ENCODE assay signal across 20 cellular contexts in genomic region chr9:37337301-37337905, GRCh38.
DNase-seq lines count a peak whose midpoint lies in the region; ATAC-seq, FAIRE-seq and TF ChIP-seq lines count a peak whose summit lies in the region.
"Had no signal": no experiment of that assay in that cellular context is flagged by ENCODE, and none has a peak within 500 bp of the region (broad histone marks: within the 10 kb centered on the region; RNA-seq: fewer than 3 reads in every experiment).

No MANE protein-coding gene starts in this region.

- POLR2A ChIA-PET in A673 (lab: Charles Lee; ENCODE audit: low non-redundant PET) = no interaction called here

- BruUV-seq in A673 (replicated peaks; lab: Mats Ljungman, UMichigan) = no TSS peak

- intact Hi-C loops in A673 (cut with micrococcal nuclease; ENCODE audit: unreplicated experiment) = loop anchor here (2.0 to 10.0 kb wide), 2 partner anchors 47 to 313 kb away; no protein-coding TSS in a partner anchor

- no peaks in the 10 kb centered on the region for H3K27me3 ChIP-seq in A673 (replicated peaks; ENCODE audit: insufficient read depth, low read depth, low read length, poor library complexity)
- H3K27me3 ChIP-seq: upper lobe of right lung had no signal

- peaks cover 94% of the 10 kb centered on the region for H3K4me1 ChIP-seq in A673 (ENCODE audit: insufficient read depth, low read length, poor library complexity, severe bottlenecking)
- H3K4me1 ChIP-seq: upper lobe of right lung had no signal

- no peak for TF ChIP-seq CTCF in A673 (conservative IDR thresholded peaks at IDR 0.05; ENCODE audit: low read depth, low read length)

- no peaks in the 10 kb centered on the region for H3K9me3 ChIP-seq in A673 (ENCODE audit: low read depth, low read length, poor library complexity, severe bottlenecking)
- H3K9me3 ChIP-seq: upper lobe of right lung had no signal

- CTCF ChIA-PET in A673 (lab: Charles Lee) = no interaction called here

- H3K4me3 ChIP-seq in A673 (ENCODE audit: low read depth, low read length, poor library complexity, severe bottlenecking) = peak overlapping the region; percentile 11
- H3K4me3 ChIP-seq: lung, upper lobe of right lung had no signal

- H3K36me3 ChIP-seq in A673 (ENCODE audit: insufficient read depth, low read length, poor library complexity, severe bottlenecking) = no peaks in the 10 kb centered on the region
- H3K36me3 ChIP-seq: upper lobe of right lung had no signal

- H3K27ac ChIP-seq in A673 (ENCODE audit: low read depth, low read length, poor library complexity, severe bottlenecking) = peak overlapping the region; percentile 78
- H3K27ac ChIP-seq: upper lobe of right lung had no signal

- FAIRE-seq in GM12892 (lab: Jason Lieb, UNC) = peak; percentile 48

- DNase-seq in A673 (ENCODE audit: low spot score) (peak; percentile 90), GM12892 (ENCODE audit: insufficient read length) (no peak), left kidney (ENCODE audit: low read depth, low spot score) (peak; percentile 7), iPS-NIHi11 (ENCODE audit: low spot score) (no peak)
- DNase-seq: activated CD8-positive, alpha-beta memory T cell treated with anti-CD3 and anti-CD28 coated beads, Interleukin-2, amount 50 U/mL, for 4 hours; activated naive CD4-positive, alpha-beta T cell treated with Interleukin-2 at 50 U/mL for 16 hours; CD8-positive, alpha-beta memory T cell; cortex of kidney; HCEC 1CT; NCI-H187 treated with DMSO at 0.1 percent for 48 hours; nephron progenitor cell; stimulated activated CD4-positive, alpha-beta T cell treated with anti-CD3 and anti-CD28 coated beads, Interleukin-12 subunit alpha, Interleukin-12 subunit beta, amount 100 ng/mL, for 4 hours; stimulated activated naive CD8-positive, alpha-beta T cell treated with anti-CD3 and anti-CD28 coated beads, Interleukin-15, Interleukin-2, amounts not matched to agents 100 U/mL and 50 U/mL, for 24 hours; T-cell; upper lobe of right lung had no signal

- no peak for ATAC-seq in GM21526 (IDR thresholded peaks at IDR 0.05; ENCODE audit: low FRiP score, unreplicated experiment)
- ATAC-seq in GM21737 (IDR thresholded peaks at IDR 0.05; ENCODE audit: unreplicated experiment) = no peak
- no peak for ATAC-seq in GM19328 (IDR thresholded peaks at IDR 0.05; ENCODE audit: unreplicated experiment)
- ATAC-seq: stimulated activated naive CD8-positive, alpha-beta T cell treated with anti-CD3 and anti-CD28 coated beads, Interleukin-15, Interleukin-2, amounts not matched to agents 100 U/mL and 50 U/mL, for 24 hours; T-cell; upper lobe of right lung had no signal

- TF ChIP-seq POLR2A in GM12892 (IDR thresholded peaks at IDR 0.05; ENCODE audit: low read depth, low read length) = no peak
- TF ChIP-seq POLR2A in Raji (IDR thresholded peaks at IDR 0.05; ENCODE audit: insufficient read depth, low read depth, low read length) = 0 out of 2 replicates have a peak, but pooled peaks have one; percentile 15

Comparison
In these comparisons a context has a peak if more than half of its experiments do, and no peak if none do; other contexts are left out.
1. DNase-seq: peak in A673 (single experiment) and left kidney (single experiment); none in GM12892 (single experiment) and iPS-NIHi11 (single experiment).